1 cellular context compared by ENCODE assay signal in the genomic region with DNA sequence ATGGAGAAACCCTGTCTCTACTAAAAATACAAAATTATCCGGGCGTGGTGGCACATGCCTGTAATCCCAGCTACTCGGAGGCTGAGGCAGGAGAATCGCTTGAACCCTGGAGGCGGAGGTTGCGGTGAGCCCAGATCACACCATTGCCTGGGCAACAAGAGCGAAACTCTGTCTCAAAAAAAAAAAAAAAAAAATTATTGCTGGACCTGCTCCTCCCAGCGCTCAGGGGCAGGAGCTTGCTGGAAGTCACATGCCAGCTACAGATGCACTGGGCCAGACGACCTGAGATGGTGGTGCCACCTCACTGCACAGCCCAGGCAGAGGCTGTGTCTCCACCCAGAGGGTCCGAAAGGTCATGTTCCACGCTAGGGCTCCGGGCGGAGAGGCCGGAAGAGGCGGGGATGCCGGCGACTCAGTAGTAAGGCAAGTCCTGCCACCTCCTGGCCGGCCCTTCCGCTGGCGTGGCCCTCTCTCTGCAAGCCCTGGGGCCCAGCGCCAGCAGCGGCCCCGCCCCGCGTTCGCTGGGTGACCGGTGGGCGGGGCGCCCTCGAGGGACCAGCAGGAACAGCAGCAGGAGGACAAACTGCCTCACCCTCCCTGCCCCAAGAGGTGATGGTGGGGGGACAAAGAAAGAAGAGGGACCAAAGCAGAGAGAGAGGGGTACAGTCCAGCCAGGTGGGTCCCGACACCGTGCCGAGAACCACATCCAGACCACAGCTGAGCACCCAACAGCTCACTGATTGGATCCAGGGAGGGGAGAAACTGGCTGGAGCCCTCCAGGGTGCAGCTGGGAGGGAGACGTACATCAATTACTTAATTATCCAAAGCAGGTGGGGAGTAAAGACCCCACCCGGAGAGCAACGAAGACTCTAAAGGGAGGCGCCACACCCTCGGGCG.
A peak's percentile ranks its signal among the peaks of the same experiment; 100 is the strongest.
TF ChIP-seq lines count a peak whose summit lies in the region.

No MANE protein-coding gene starts in this region.

TF ChIP-seq in K562, 482 proteins besides CTCF, POLR2A, EP300 and RAD21 (continued from another document and continues in another):
- no peak for TF ChIP-seq FOXM1 (IDR thresholded peaks at IDR 0.05; ENCODE audit: low read depth)
- no peak for TF ChIP-seq FOXM1 (CRISPR knock-in tag; IDR thresholded peaks at IDR 0.05; ENCODE audit: low read depth)
- TF ChIP-seq ZNF253 (CRISPR knock-in tag; conservative IDR thresholded peaks at IDR 0.05), result no peak
- TF ChIP-seq SLC30A9 (CRISPR knock-in tag; IDR thresholded peaks at IDR 0.05), result no peak
- no peak for TF ChIP-seq IFI16 (CRISPR knock-in tag; IDR thresholded peaks at IDR 0.05)
- peak; percentile 64; the same call in 1 of the 2 replicates for TF ChIP-seq MXI1 (IDR thresholded peaks at IDR 0.05; ENCODE audit: low read depth, low read length)
- TF ChIP-seq BCOR (IDR thresholded peaks at IDR 0.05), result peak; percentile 36; the same call in 1 of the 2 replicates
- no peak for TF ChIP-seq PTBP1 (IDR thresholded peaks at IDR 0.05; ENCODE audit: low read depth, low read length)
- peak in 1 of 3 experiments; percentile 47 for TF ChIP-seq YY1 (IDR thresholded peaks at IDR 0.05; ENCODE audit: borderline replicate concordance in 1 of 3, control insufficient read depth in 1 of 3, extremely low read depth in 1 of 3, insufficient read depth in 3 of 3, insufficient read length in 1 of 3, insufficient replicate concordance in 2 of 3, low read depth in 1 of 3, low read length in 2 of 3)
- TF ChIP-seq POLR2AphosphoS2 (IDR thresholded peaks at IDR 0.05; ENCODE audit: low read length), result peak; percentile 88
- TF ChIP-seq, protein P1, sequence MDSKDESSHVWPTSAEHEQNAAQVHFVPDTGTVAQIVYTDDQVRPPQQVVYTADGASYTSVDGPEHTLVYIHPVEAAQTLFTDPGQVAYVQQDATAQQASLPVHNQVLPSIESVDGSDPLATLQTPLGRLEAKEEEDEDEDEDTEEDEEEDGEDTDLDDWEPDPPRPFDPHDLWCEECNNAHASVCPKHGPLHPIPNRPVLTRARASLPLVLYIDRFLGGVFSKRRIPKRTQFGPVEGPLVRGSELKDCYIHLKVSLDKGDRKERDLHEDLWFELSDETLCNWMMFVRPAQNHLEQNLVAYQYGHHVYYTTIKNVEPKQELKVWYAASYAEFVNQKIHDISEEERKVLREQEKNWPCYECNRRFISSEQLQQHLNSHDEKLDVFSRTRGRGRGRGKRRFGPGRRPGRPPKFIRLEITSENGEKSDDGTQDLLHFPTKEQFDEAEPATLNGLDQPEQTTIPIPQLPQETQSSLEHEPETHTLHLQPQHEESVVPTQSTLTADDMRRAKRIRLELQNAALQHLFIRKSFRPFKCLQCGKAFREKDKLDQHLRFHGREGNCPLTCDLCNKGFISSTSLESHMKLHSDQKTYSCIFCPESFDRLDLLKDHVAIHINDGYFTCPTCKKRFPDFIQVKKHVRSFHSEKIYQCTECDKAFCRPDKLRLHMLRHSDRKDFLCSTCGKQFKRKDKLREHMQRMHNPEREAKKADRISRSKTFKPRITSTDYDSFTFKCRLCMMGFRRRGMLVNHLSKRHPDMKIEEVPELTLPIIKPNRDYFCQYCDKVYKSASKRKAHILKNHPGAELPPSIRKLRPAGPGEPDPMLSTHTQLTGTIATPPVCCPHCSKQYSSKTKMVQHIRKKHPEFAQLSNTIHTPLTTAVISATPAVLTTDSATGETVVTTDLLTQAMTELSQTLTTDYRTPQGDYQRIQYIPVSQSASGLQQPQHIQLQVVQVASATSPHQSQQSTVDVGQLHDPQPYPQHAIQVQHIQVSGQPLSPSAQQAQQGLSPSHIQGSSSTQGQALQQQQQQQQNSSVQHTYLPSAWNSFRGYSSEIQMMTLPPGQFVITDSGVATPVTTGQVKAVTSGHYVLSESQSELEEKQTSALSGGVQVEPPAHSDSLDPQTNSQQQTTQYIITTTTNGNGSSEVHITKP (IDR thresholded peaks at IDR 0.05; ENCODE audit: partially characterized antibody), result no peak
- no peak for TF ChIP-seq ATF3 (IDR thresholded peaks at IDR 0.05)
- no peak for TF ChIP-seq ATF3 (CRISPR knock-in tag; conservative IDR thresholded peaks at IDR 0.05)
- no peak for TF ChIP-seq ASH1L (IDR thresholded peaks at IDR 0.05; ENCODE audit: borderline replicate concordance, low read depth, partially characterized antibody)
- no peak for TF ChIP-seq MCM3 (IDR thresholded peaks at IDR 0.05)
- no peak for TF ChIP-seq ZNF121 (CRISPR knock-in tag; conservative IDR thresholded peaks at IDR 0.05)
- TF ChIP-seq, protein P2, sequence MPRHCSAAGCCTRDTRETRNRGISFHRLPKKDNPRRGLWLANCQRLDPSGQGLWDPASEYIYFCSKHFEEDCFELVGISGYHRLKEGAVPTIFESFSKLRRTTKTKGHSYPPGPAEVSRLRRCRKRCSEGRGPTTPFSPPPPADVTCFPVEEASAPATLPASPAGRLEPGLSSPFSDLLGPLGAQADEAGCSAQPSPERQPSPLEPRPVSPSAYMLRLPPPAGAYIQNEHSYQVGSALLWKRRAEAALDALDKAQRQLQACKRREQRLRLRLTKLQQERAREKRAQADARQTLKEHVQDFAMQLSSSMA (CRISPR knock-in tag; IDR thresholded peaks at IDR 0.05), result no peak
- TF ChIP-seq CCAR2 (IDR thresholded peaks at IDR 0.05; ENCODE audit: low read depth, low read length), result no peak
- TF ChIP-seq, protein P3, sequence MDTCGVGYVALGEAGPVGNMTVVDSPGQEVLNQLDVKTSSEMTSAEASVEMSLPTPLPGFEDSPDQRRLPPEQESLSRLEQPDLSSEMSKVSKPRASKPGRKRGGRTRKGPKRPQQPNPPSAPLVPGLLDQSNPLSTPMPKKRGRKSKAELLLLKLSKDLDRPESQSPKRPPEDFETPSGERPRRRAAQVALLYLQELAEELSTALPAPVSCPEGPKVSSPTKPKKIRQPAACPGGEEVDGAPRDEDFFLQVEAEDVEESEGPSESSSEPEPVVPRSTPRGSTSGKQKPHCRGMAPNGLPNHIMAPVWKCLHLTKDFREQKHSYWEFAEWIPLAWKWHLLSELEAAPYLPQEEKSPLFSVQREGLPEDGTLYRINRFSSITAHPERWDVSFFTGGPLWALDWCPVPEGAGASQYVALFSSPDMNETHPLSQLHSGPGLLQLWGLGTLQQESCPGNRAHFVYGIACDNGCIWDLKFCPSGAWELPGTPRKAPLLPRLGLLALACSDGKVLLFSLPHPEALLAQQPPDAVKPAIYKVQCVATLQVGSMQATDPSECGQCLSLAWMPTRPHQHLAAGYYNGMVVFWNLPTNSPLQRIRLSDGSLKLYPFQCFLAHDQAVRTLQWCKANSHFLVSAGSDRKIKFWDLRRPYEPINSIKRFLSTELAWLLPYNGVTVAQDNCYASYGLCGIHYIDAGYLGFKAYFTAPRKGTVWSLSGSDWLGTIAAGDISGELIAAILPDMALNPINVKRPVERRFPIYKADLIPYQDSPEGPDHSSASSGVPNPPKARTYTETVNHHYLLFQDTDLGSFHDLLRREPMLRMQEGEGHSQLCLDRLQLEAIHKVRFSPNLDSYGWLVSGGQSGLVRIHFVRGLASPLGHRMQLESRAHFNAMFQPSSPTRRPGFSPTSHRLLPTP (IDR thresholded peaks at IDR 0.05; ENCODE audit: borderline replicate concordance, extremely low read depth, insufficient read length), result no peak
- peak; percentile 89 for TF ChIP-seq SP1 (CRISPR knock-in tag; IDR thresholded peaks at IDR 0.05)
- TF ChIP-seq, protein P4, sequence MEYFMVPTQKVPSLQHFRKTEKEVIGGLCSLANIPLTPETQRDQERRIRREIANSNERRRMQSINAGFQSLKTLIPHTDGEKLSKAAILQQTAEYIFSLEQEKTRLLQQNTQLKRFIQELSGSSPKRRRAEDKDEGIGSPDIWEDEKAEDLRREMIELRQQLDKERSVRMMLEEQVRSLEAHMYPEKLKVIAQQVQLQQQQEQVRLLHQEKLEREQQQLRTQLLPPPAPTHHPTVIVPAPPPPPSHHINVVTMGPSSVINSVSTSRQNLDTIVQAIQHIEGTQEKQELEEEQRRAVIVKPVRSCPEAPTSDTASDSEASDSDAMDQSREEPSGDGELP (CRISPR knock-in tag; IDR thresholded peaks at IDR 0.05; ENCODE audit: borderline replicate concordance), result peak; percentile 86
- peak; percentile 85 to 95 for TF ChIP-seq MAZ (CRISPR knock-in tag; conservative IDR thresholded peaks at IDR 0.05 in 1 of 2, IDR thresholded peaks at IDR 0.05 in 1 of 2)
- TF ChIP-seq CCNT2 (IDR thresholded peaks at IDR 0.05; ENCODE audit: borderline replicate concordance, extremely low read depth, insufficient read length, low read depth, low read length), result peak; percentile 95
- no peak for TF ChIP-seq STAT5B (CRISPR knock-in tag; IDR thresholded peaks at IDR 0.05)
- TF ChIP-seq KHSRP (IDR thresholded peaks at IDR 0.05), result no peak
- TF ChIP-seq TAF7 (tag; IDR thresholded peaks at IDR 0.05), result peak; percentile 41
- no peak for TF ChIP-seq FOXJ3 (CRISPR knock-in tag; IDR thresholded peaks at IDR 0.05)
- peak; percentile 29 for TF ChIP-seq TCF3 (CRISPR knock-in tag; IDR thresholded peaks at IDR 0.05)
- no peak for TF ChIP-seq RUNX1 (IDR thresholded peaks at IDR 0.05; ENCODE audit: low read depth)
- TF ChIP-seq CEBPB (tag; IDR thresholded peaks at IDR 0.05), result no peak
- no peak for TF ChIP-seq ZNF133 (CRISPR knock-in tag; IDR thresholded peaks at IDR 0.05)
- no peak for TF ChIP-seq SAP30 (IDR thresholded peaks at IDR 0.05; ENCODE audit: borderline replicate concordance, insufficient read depth, low read depth, low read length, poor library complexity, severe bottlenecking)
- TF ChIP-seq MEIS2 (IDR thresholded peaks at IDR 0.05; ENCODE audit: partially characterized antibody), result no peak
- no peak for TF ChIP-seq ILK (tag; IDR thresholded peaks at IDR 0.05; ENCODE audit: borderline replicate concordance, low read depth)
- peak; percentile 71 for TF ChIP-seq CREM (IDR thresholded peaks at IDR 0.05; ENCODE audit: low read depth)
- TF ChIP-seq HCFC1 (IDR thresholded peaks at IDR 0.05; ENCODE audit: low read depth, low read length), result peak; percentile 59
- TF ChIP-seq EWSR1 (IDR thresholded peaks at IDR 0.05; ENCODE audit: borderline replicate concordance, low read depth, partially characterized antibody), result no peak
- no peak for TF ChIP-seq FOXO4 (CRISPR knock-in tag; IDR thresholded peaks at IDR 0.05)
- TF ChIP-seq U2AF1 (optimal IDR thresholded peaks at IDR 0.05; ENCODE audit: low read depth, low read length), result no peak
- TF ChIP-seq, protein P5, sequence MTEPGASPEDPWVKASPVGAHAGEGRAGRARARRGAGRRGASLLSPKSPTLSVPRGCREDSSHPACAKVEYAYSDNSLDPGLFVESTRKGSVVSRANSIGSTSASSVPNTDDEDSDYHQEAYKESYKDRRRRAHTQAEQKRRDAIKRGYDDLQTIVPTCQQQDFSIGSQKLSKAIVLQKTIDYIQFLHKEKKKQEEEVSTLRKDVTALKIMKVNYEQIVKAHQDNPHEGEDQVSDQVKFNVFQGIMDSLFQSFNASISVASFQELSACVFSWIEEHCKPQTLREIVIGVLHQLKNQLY (CRISPR knock-in tag; conservative IDR thresholded peaks at IDR 0.05), result no peak
- TF ChIP-seq, protein P6, sequence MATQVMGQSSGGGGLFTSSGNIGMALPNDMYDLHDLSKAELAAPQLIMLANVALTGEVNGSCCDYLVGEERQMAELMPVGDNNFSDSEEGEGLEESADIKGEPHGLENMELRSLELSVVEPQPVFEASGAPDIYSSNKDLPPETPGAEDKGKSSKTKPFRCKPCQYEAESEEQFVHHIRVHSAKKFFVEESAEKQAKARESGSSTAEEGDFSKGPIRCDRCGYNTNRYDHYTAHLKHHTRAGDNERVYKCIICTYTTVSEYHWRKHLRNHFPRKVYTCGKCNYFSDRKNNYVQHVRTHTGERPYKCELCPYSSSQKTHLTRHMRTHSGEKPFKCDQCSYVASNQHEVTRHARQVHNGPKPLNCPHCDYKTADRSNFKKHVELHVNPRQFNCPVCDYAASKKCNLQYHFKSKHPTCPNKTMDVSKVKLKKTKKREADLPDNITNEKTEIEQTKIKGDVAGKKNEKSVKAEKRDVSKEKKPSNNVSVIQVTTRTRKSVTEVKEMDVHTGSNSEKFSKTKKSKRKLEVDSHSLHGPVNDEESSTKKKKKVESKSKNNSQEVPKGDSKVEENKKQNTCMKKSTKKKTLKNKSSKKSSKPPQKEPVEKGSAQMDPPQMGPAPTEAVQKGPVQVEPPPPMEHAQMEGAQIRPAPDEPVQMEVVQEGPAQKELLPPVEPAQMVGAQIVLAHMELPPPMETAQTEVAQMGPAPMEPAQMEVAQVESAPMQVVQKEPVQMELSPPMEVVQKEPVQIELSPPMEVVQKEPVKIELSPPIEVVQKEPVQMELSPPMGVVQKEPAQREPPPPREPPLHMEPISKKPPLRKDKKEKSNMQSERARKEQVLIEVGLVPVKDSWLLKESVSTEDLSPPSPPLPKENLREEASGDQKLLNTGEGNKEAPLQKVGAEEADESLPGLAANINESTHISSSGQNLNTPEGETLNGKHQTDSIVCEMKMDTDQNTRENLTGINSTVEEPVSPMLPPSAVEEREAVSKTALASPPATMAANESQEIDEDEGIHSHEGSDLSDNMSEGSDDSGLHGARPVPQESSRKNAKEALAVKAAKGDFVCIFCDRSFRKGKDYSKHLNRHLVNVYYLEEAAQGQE (CRISPR knock-in tag; IDR thresholded peaks at IDR 0.05; ENCODE audit: low read depth), result no peak
- no peak for TF ChIP-seq ZNF57 (CRISPR knock-in tag; IDR thresholded peaks at IDR 0.05)
- no peak for TF ChIP-seq ZNF146 (CRISPR knock-in tag; IDR thresholded peaks at IDR 0.05; ENCODE audit: unreplicated experiment)
- TF ChIP-seq EHMT2 (IDR thresholded peaks at IDR 0.05), result no peak
- TF ChIP-seq TCF7 (IDR thresholded peaks at IDR 0.05; ENCODE audit: borderline replicate concordance), result no peak
- TF ChIP-seq XRCC3 (IDR thresholded peaks at IDR 0.05), result no peak
- no peak for TF ChIP-seq MAFF (IDR thresholded peaks at IDR 0.05; ENCODE audit: low read length)
- no peak for TF ChIP-seq DACH1 (IDR thresholded peaks at IDR 0.05; ENCODE audit: partially characterized antibody)
